ENCODE assay signal across 4 cellular contexts in genomic region chr2:85617723-85618122, GRCh38. TPM values are rescaled to one million over a fixed set of nuclear protein-coding genes. Genes with fewer than 3 reads are reported as not detected.
DNase-seq lines count a peak whose midpoint lies in the region; TF ChIP-seq lines count a peak whose summit lies in the region.
"Not testable (repeated sequence)": the region's sequence is repeated elsewhere in the genome, so short reads cannot be mapped to it uniquely, and the experiment has no call there.

No MANE protein-coding gene starts in this region.

- not testable (repeated sequence) for H3K23ac ChIP-seq in mesenchymal stem cell (ENCODE audit: low read length in 2 of 2)

- H2BK15ac ChIP-seq in mesenchymal stem cell (ENCODE audit: low read depth, poor library complexity, severe bottlenecking): not testable (repeated sequence)

- not testable (repeated sequence) for H3K4me1 ChIP-seq in A673 (ENCODE audit: insufficient read depth, low read length, poor library complexity, severe bottlenecking); mesenchymal stem cell (ENCODE audit: control insufficient read depth, insufficient read depth, low read depth, low read length)

- not testable (repeated sequence) for H4K91ac ChIP-seq in mesenchymal stem cell (ENCODE audit: low read length)

- DNase-seq in A673 (ENCODE audit: low spot score); NB4 (ENCODE audit: low read depth); mesenchymal stem cell: not testable (repeated sequence)

- peaks cover 33% of the 10 kb centered on the region for H3K36me3 ChIP-seq in A673 (ENCODE audit: insufficient read depth, low read length, poor library complexity, severe bottlenecking)
- H3K36me3 ChIP-seq in mesenchymal stem cell (ENCODE audit: control insufficient read depth in 1 of 2, insufficient read depth in 2 of 2, low read depth in 1 of 2, low read length in 2 of 2): peaks cover 20 to 35% of the 10 kb centered on the region in 2 experiments

- not testable (repeated sequence) for H2AFZ ChIP-seq in mesenchymal stem cell (ENCODE audit: low read depth, low read length)

- not testable (repeated sequence) for H3K9me3 Mint-ChIP-seq in activated naive CD4-positive, alpha-beta T cell treated with anti-CD3 and anti-CD28 coated beads, Interleukin-2, amount 50 U/mL, for 24 hours

- H2BK12ac ChIP-seq in mesenchymal stem cell (ENCODE audit: low read length in 2 of 2): not testable (repeated sequence)

- H3K4ac ChIP-seq in mesenchymal stem cell (ENCODE audit: low read depth in 1 of 2, low read length in 2 of 2): not testable (repeated sequence)

- H3K36me3 Mint-ChIP-seq in activated naive CD4-positive, alpha-beta T cell treated with anti-CD3 and anti-CD28 coated beads, Interleukin-2, amount 50 U/mL, for 24 hours: not testable (repeated sequence)

- CTCF ChIA-PET in A673 (lab: Charles Lee): not testable (repeated sequence)

- H3K4me1 Mint-ChIP-seq in activated naive CD4-positive, alpha-beta T cell treated with anti-CD3 and anti-CD28 coated beads, Interleukin-2, amount 50 U/mL, for 24 hours: peaks cover 25% of the 10 kb centered on the region

- H3K4me3 ChIP-seq in A673 (ENCODE audit: low read depth, low read length, poor library complexity, severe bottlenecking): peak overlapping the region; percentile 92
- H3K4me3 ChIP-seq in NB4 (ENCODE audit: low read depth, low read length): peak overlapping the region; percentile 78
- H3K4me3 ChIP-seq in mesenchymal stem cell (ENCODE audit: insufficient read depth in 1 of 2, low read depth in 1 of 2, low read length in 2 of 2): peak overlapping the region in 1 of 2 experiments; percentile 89

- H3K27ac Mint-ChIP-seq in activated naive CD4-positive, alpha-beta T cell treated with anti-CD3 and anti-CD28 coated beads, Interleukin-2, amount 50 U/mL, for 24 hours: not testable (repeated sequence)

- not testable (repeated sequence) for H2BK120ac ChIP-seq in mesenchymal stem cell (ENCODE audit: low read depth, low read length)

- POLR2A ChIA-PET in A673 (lab: Charles Lee; ENCODE audit: low non-redundant PET): interaction anchor here (0.7 kb wide), 1 partner anchor 209 kb away, joined by 4 read pairs; no protein-coding TSS in a partner anchor

- peak overlapping the region; percentile 42 for H2AK5ac ChIP-seq in mesenchymal stem cell (ENCODE audit: low read length, severe bottlenecking)

- peaks cover 10% of the 10 kb centered on the region for H3K79me1 ChIP-seq in mesenchymal stem cell (replicated peaks; ENCODE audit: low read length, poor library complexity, severe bottlenecking)

- TF ChIP-seq CTCF in A673 (conservative IDR thresholded peaks at IDR 0.05; ENCODE audit: low read depth, low read length); NB4 (IDR thresholded peaks at IDR 0.05; ENCODE audit: low read depth, low read length): not testable (repeated sequence)

- not testable (repeated sequence) for BruUV-seq in A673 (replicated peaks; lab: Mats Ljungman, UMichigan)

- H3K4me2 ChIP-seq in mesenchymal stem cell (ENCODE audit: low read length, poor library complexity, severe bottlenecking): not testable (repeated sequence)

- H3K9me3 ChIP-seq in A673 (ENCODE audit: low read depth, low read length, poor library complexity, severe bottlenecking); mesenchymal stem cell (ENCODE audit: control insufficient read depth, low read length): not testable (repeated sequence)

- not testable (repeated sequence) for TF ChIP-seq POLR2A in NB4 (IDR thresholded peaks at IDR 0.05; ENCODE audit: extremely low read depth, insufficient read length)

- H3K18ac ChIP-seq in mesenchymal stem cell (ENCODE audit: low read depth in 1 of 2, low read length in 2 of 2): not testable (repeated sequence)

- H3K4me3 Mint-ChIP-seq in activated naive CD4-positive, alpha-beta T cell treated with anti-CD3 and anti-CD28 coated beads, Interleukin-2, amount 50 U/mL, for 24 hours: peak overlapping the region; percentile 96

- intact Hi-C loops in A673 (cut with micrococcal nuclease; ENCODE audit: unreplicated experiment): not testable (repeated sequence)

- WGBS in mesenchymal stem cell: 96% methylated on average over 4 of the region's 5 CpGs

- H3K14ac ChIP-seq in mesenchymal stem cell (ENCODE audit: low read length in 2 of 2): not testable (repeated sequence)

- not testable (repeated sequence) for H3K27me3 ChIP-seq in A673 (replicated peaks; ENCODE audit: insufficient read depth, low read depth, low read length, poor library complexity); mesenchymal stem cell (ENCODE audit: control insufficient read depth in 1 of 2, insufficient read depth in 1 of 2, low read length in 2 of 2)

- H2BK5ac ChIP-seq in mesenchymal stem cell (ENCODE audit: low read depth, low read length, poor library complexity, severe bottlenecking): not testable (repeated sequence)

- peak overlapping the region; percentile 96 for H3K9ac ChIP-seq in mesenchymal stem cell (ENCODE audit: low read length)

- H4K8ac ChIP-seq in mesenchymal stem cell (ENCODE audit: low read length): not testable (repeated sequence)

- not testable (repeated sequence) for H3K27me3 Mint-ChIP-seq in activated naive CD4-positive, alpha-beta T cell treated with anti-CD3 and anti-CD28 coated beads, Interleukin-2, amount 50 U/mL, for 24 hours

- not testable (repeated sequence) for H3K27ac ChIP-seq in A673 (ENCODE audit: low read depth, low read length, poor library complexity, severe bottlenecking); mesenchymal stem cell (ENCODE audit: low read length, poor library complexity, severe bottlenecking)

RNA-seq across cellular contexts. Expression of gene USP39, which starts 1.7 kb away (rescaled TPM):
- 99.1 and 101 TPM in 2 replicates for total RNA-seq in A673 (2021)
- polyA plus RNA-seq in mesenchymal stem cell (2013, experiment 1 of 2): 44.6 TPM
- 44.0 TPM for polyA plus RNA-seq in mesenchymal stem cell (2013, experiment 2 of 2)

RNA-seq across cellular contexts. Expression of gene C2orf68, which starts 5.9 kb away (rescaled TPM):
- 46.4 and 48.6 TPM in 2 replicates for total RNA-seq in A673 (2021)
- polyA plus RNA-seq in mesenchymal stem cell (2013, experiment 1 of 2): 15.8 TPM
- 16.0 TPM for polyA plus RNA-seq in mesenchymal stem cell (2013, experiment 2 of 2)

RNA-seq across cellular contexts. Expression of gene TMEM150A, which starts 15.2 kb away (rescaled TPM):
- 6.4 and 6.6 TPM in 2 replicates for total RNA-seq in A673 (2021)
- 25.0 TPM for polyA plus RNA-seq in mesenchymal stem cell (2013, experiment 1 of 2)
- 23.9 TPM for polyA plus RNA-seq in mesenchymal stem cell (2013, experiment 2 of 2)

RNA-seq across cellular contexts. Expression of gene RNF181, which starts 22.2 kb away (rescaled TPM):
- total RNA-seq in A673 (2021): 78.5 and 99.1 TPM in 2 replicates
- 229 TPM for polyA plus RNA-seq in mesenchymal stem cell (2013, experiment 1 of 2)
- polyA plus RNA-seq in mesenchymal stem cell (2013, experiment 2 of 2): 235 TPM

RNA-seq across cellular contexts. Expression of gene VAMP5, which starts 33.5 kb away (rescaled TPM):
- total RNA-seq in A673 (2021): 2.1 and 3.8 TPM in 2 replicates
- 23.5 TPM for polyA plus RNA-seq in mesenchymal stem cell (2013, experiment 1 of 2)
- polyA plus RNA-seq in mesenchymal stem cell (2013, experiment 2 of 2): 25.7 TPM
